Comparison of ENCODE assay signal across 26 cellular contexts in genomic region chr7:134594877-134595276, GRCh38. TPM values are rescaled to one million over a fixed set of nuclear protein-coding genes. Genes with fewer than 3 reads are reported as not detected.
DNase-seq lines count a peak whose midpoint lies in the region; ATAC-seq, FAIRE-seq and TF ChIP-seq lines count a peak whose summit lies in the region.
"Had no signal": no experiment of that assay in that cellular context is flagged by ENCODE, and none has a peak within 500 bp of the region (broad histone marks: within the 10 kb centered on the region; RNA-seq: fewer than 3 reads in every experiment).

No MANE protein-coding gene starts in this region.

- H3K27ac Mint-ChIP-seq in T-cell (no peak overlapping the region), immature natural killer cell (no peak overlapping the region)
- H3K27ac Mint-ChIP-seq: activated CD4-positive, alpha-beta memory T cell treated with anti-CD3 and anti-CD28 coated beads for 36 hours; activated naive CD8-positive, alpha-beta T cell treated with anti-CD3 and anti-CD28 coated beads, Interleukin-2, amount 10 ng/mL, durations not matched to agents 7 days and 5 days; CD4-positive, CD25-positive, alpha-beta regulatory T cell had no signal

- H3K4me1 ChIP-seq in endothelial cell of umbilical vein (ENCODE audit: control insufficient read depth, extremely low read depth, insufficient read depth, low read length): peaks cover 12% of the 10 kb centered on the region
- H3K4me1 ChIP-seq in sigmoid colon: peaks cover 0 to 20% (median 15%) of the 10 kb centered on the region in 4 donors
- H3K4me1 ChIP-seq in prostate gland (replicated peaks): no peaks in the 10 kb centered on the region

- H3K27me3 ChIP-seq in AG04450 (ENCODE audit: control insufficient read depth, insufficient read depth, low read length) (no peaks in the 10 kb centered on the region), endothelial cell of umbilical vein (ENCODE audit: control insufficient read depth in 2 of 2, insufficient read depth in 2 of 2, low read length in 2 of 2) (no peaks in the 10 kb centered on the region), sigmoid colon (no peaks in the 10 kb centered on the region), prostate gland (replicated peaks; ENCODE audit: insufficient read depth) (no peaks in the 10 kb centered on the region)
- H3K27me3 ChIP-seq: body of pancreas, gastrocnemius medialis had no signal

- H3K9me3 Mint-ChIP-seq in T-cell (peaks cover 6 to 23% (median 14%) of the 10 kb centered on the region in 3 donors), immature natural killer cell (peaks cover 0 to 9% (median 0%) of the 10 kb centered on the region in 6 donors)

- H3K36me3 Mint-ChIP-seq in T-cell (no peaks in the 10 kb centered on the region), immature natural killer cell (no peaks in the 10 kb centered on the region)
- H3K36me3 Mint-ChIP-seq: activated CD4-positive, alpha-beta memory T cell treated with anti-CD3 and anti-CD28 coated beads for 36 hours; activated naive CD8-positive, alpha-beta T cell treated with anti-CD3 and anti-CD28 coated beads, Interleukin-2, amount 10 ng/mL, durations not matched to agents 7 days and 5 days; CD4-positive, CD25-positive, alpha-beta regulatory T cell had no signal

- CTCF ChIA-PET in AG04450 (lab: Charles Lee) (no interaction called here), endothelial cell of umbilical vein (lab: Charles Lee) (no interaction called here), T-cell (lab: Charles Lee) (no interaction called here)

- no peak for TF ChIP-seq EP300 in sigmoid colon (IDR thresholded peaks at IDR 0.05)

- peak overlapping the region; percentile 99 for H3K27ac ChIP-seq in AG04450 (ENCODE audit: low read depth, low read length)
- peak overlapping the region; percentile 94 for H3K27ac ChIP-seq in endothelial cell of umbilical vein (ENCODE audit: insufficient read depth, low read depth, low read length)
- peak overlapping the region; percentile 64 to 87 (median 78) for H3K27ac ChIP-seq in sigmoid colon
- no peak overlapping the region for H3K27ac ChIP-seq in prostate gland

- POLR2A ChIA-PET in AG04450 (lab: Yijun Ruan, JAX) (no interaction called here), endothelial cell of umbilical vein (lab: Charles Lee) (no interaction called here), T-cell (lab: Charles Lee) (no interaction called here)

- H3K9me1 ChIP-seq in endothelial cell of umbilical vein (replicated peaks; ENCODE audit: control insufficient read depth, extremely low read depth, insufficient read depth, low read length): no peaks in the 10 kb centered on the region

- dilution Hi-C loops in endothelial cell of umbilical vein (cut with MboI; ENCODE audit: extremely low pct_ligation_motif_present, low sequenced_read_pairs): no loop called here

- no peak for ATAC-seq in T-cell (replicated peaks in 1 of 4)
- no peak for ATAC-seq in GM19395 (IDR thresholded peaks at IDR 0.05; ENCODE audit: unreplicated experiment)

- H3K9ac ChIP-seq in endothelial cell of umbilical vein (replicated peaks; ENCODE audit: extremely low read depth, insufficient read depth, low read length): no peak overlapping the region

- H3K9me3 ChIP-seq in AG04450 (ENCODE audit: control insufficient read depth, insufficient read depth, low read length) (peaks cover 12% of the 10 kb centered on the region), endothelial cell of umbilical vein (replicated peaks; ENCODE audit: control insufficient read depth, insufficient read depth, low read length) (no peaks in the 10 kb centered on the region), sigmoid colon (no peaks in the 10 kb centered on the region), prostate gland (no peaks in the 10 kb centered on the region)
- H3K9me3 ChIP-seq: body of pancreas, gastrocnemius medialis had no signal

- H3K4me1 Mint-ChIP-seq in T-cell (no peaks in the 10 kb centered on the region), immature natural killer cell (no peaks in the 10 kb centered on the region)
- H3K4me1 Mint-ChIP-seq: activated naive CD8-positive, alpha-beta T cell treated with anti-CD3 and anti-CD28 coated beads, Interleukin-2, amount 10 ng/mL, durations not matched to agents 7 days and 5 days; CD4-positive, CD25-positive, alpha-beta regulatory T cell had no signal

- no peak overlapping the region for H2AFZ ChIP-seq in endothelial cell of umbilical vein (ENCODE audit: low read depth, low read length)

- no peaks in the 10 kb centered on the region for H3K36me3 ChIP-seq in endothelial cell of umbilical vein (ENCODE audit: control insufficient read depth in 2 of 2, extremely low read depth in 1 of 2, insufficient read depth in 2 of 2, low read length in 2 of 2)
- H3K36me3 ChIP-seq in sigmoid colon: no peaks in the 10 kb centered on the region
- no peaks in the 10 kb centered on the region for H3K36me3 ChIP-seq in prostate gland
- H3K36me3 ChIP-seq: gastrocnemius medialis had no signal

- DNase-seq in AG04450 (ENCODE audit: low read depth, low spot score) (no peak), RCC 7860 (ENCODE audit: low spot score) (no peak), endothelial cell of umbilical vein (ENCODE audit: low read depth, low spot score) (no peak), sigmoid colon (no peak), prostate gland (ENCODE audit: low spot score) (no peak), T-cell (no peak), immature natural killer cell (no peak)
- DNase-seq: activated CD4-positive, alpha-beta memory T cell treated with anti-CD3 and anti-CD28 coated beads for 36 hours; activated naive CD8-positive, alpha-beta T cell treated with anti-CD3 and anti-CD28 coated beads, Interleukin-2, amount 10 ng/mL, durations not matched to agents 7 days and 5 days; body of pancreas; CD4-positive, CD25-positive, alpha-beta regulatory T cell; effector CD8-positive, alpha-beta T cell; EL; gastrocnemius medialis; kidney; NCI-H1105; NCI-H2029 treated with DMSO at 0.1 percent for 48 hours; NCI-H226; NCI-H774; stimulated activated CD4-positive, alpha-beta T cell treated with anti-CD3 and anti-CD28 coated beads, Interleukin-2, amount 100 ng/mL, for 24 hours had no signal

- intact Hi-C loops in endothelial cell of umbilical vein (cut with micrococcal nuclease) (no loop called here), sigmoid colon (cut with DNase I) (no loop called here), prostate gland (cut with DNase I) (no loop called here)

- no peaks in the 10 kb centered on the region for H4K20me1 ChIP-seq in endothelial cell of umbilical vein (replicated peaks; ENCODE audit: control insufficient read depth, extremely low read depth, insufficient read depth, low read length)

- H3K79me2 ChIP-seq in endothelial cell of umbilical vein (ENCODE audit: control insufficient read depth, insufficient read depth, low read length): no peaks in the 10 kb centered on the region

- H3K4me3 ChIP-seq in AG04450 (ENCODE audit: low read depth, low read length): no peak overlapping the region
- H3K4me3 ChIP-seq in endothelial cell of umbilical vein (replicated peaks in 1 of 3; ENCODE audit: insufficient read depth in 1 of 3, low read depth in 1 of 3, low read length in 3 of 3): no peak overlapping the region
- no peak overlapping the region for H3K4me3 ChIP-seq in sigmoid colon
- no peak overlapping the region for H3K4me3 ChIP-seq in prostate gland
- H3K4me3 ChIP-seq: body of pancreas, gastrocnemius medialis, smooth muscle cell had no signal

- BruUV-seq in endothelial cell of umbilical vein (replicated peaks; lab: Mats Ljungman, UMichigan): no TSS peak

- WGBS in sigmoid colon, 2 donors: 60 to 73% methylated on average over 1 of the region's 1 CpG
- WGBS in prostate gland: 0% methylated on average over 1 of the region's 1 CpG

- TF ChIP-seq CTCF in AG04450 (IDR thresholded peaks at IDR 0.05; ENCODE audit: low read depth, low read length): no peak
- no peak for TF ChIP-seq CTCF in endothelial cell of umbilical vein (IDR thresholded peaks at IDR 0.05; ENCODE audit: extremely low read depth in 1 of 2, insufficient read depth in 1 of 2, low read depth in 1 of 2, low read length in 2 of 2)
- TF ChIP-seq CTCF in sigmoid colon (IDR thresholded peaks at IDR 0.05): no peak
- TF ChIP-seq CTCF in prostate gland (IDR thresholded peaks at IDR 0.05): no peak

- no peak overlapping the region for H3K4me2 ChIP-seq in endothelial cell of umbilical vein (ENCODE audit: insufficient read depth, low read length)

- TF ChIP-seq POLR2A in endothelial cell of umbilical vein (IDR thresholded peaks at IDR 0.05; ENCODE audit: low read depth, low read length) (no peak), sigmoid colon (IDR thresholded peaks at IDR 0.05) (no peak), prostate gland (IDR thresholded peaks at IDR 0.05) (no peak)

- H3K4me3 Mint-ChIP-seq in T-cell (no peak overlapping the region), immature natural killer cell (no peak overlapping the region)
- H3K4me3 Mint-ChIP-seq: activated CD4-positive, alpha-beta memory T cell treated with anti-CD3 and anti-CD28 coated beads for 36 hours; activated naive CD8-positive, alpha-beta T cell treated with anti-CD3 and anti-CD28 coated beads, Interleukin-2, amount 10 ng/mL, durations not matched to agents 7 days and 5 days; CD4-positive, CD25-positive, alpha-beta regulatory T cell had no signal

- H3K27me3 Mint-ChIP-seq in T-cell: peaks cover 12 to 13% of the 10 kb centered on the region in 2 donors
- peaks cover 2 to 8% (median 7%) of the 10 kb centered on the region in 3 donors for H3K27me3 Mint-ChIP-seq in immature natural killer cell (ENCODE audit: low read depth in 3 of 3)

- FAIRE-seq in RCC 7860 (lab: Jason Lieb, UNC) (peak; percentile 23), endothelial cell of umbilical vein (lab: Jason Lieb, UNC) (no peak)
- FAIRE-seq: GM12892, GM19239, kidney had no signal

RNA-seq across cellular contexts. Expression of gene AKR1B15, which starts 46.0 kb away (rescaled TPM):
- polyA plus RNA-seq in AG04450 (2011; rRNA removed) (0.10 TPM in 1 of 2 replicates, not detected in the other), endothelial cell of umbilical vein (not detected in 2 replicates), sigmoid colon (under 1 TPM in 1 of 3 donors, not detected in 2; 0.22 TPM), immature natural killer cell (not detected)
- not detected in 2 replicates for polyA minus RNA-seq in AG04450 (2011; rRNA and poly(A)+ RNA removed)
- total RNA-seq in endothelial cell of umbilical vein (not detected in 2 replicates), sigmoid colon (not detected), prostate gland (1 to 10 TPM in 1 of 2 donors, not detected in 1; 1.0 TPM), T-cell (not detected)
- not detected in 2 replicates for polyA plus RNA-seq in endothelial cell of umbilical vein (2011; cell fraction: cytosol; rRNA removed)
- polyA plus RNA-seq in endothelial cell of umbilical vein (2011; cell fraction: nucleus; rRNA removed): not detected in 2 replicates
- polyA plus RNA-seq in endothelial cell of umbilical vein (2012): not detected in 2 replicates
- not detected in 2 replicates for polyA minus RNA-seq in endothelial cell of umbilical vein
- polyA minus RNA-seq in endothelial cell of umbilical vein (2011; cell fraction: cytosol; rRNA and poly(A)+ RNA removed): not detected
- polyA minus RNA-seq in endothelial cell of umbilical vein (2011; cell fraction: nucleus; rRNA and poly(A)+ RNA removed): not detected in 2 replicates
- total RNA-seq: activated CD4-positive, alpha-beta memory T cell treated with anti-CD3 and anti-CD28 coated beads for 36 hours; activated naive CD8-positive, alpha-beta T cell treated with anti-CD3 and anti-CD28 coated beads, Interleukin-2, amount 10 ng/mL, durations not matched to agents 7 days and 5 days; CD4-positive, CD25-positive, alpha-beta regulatory T cell; kidney; lung microvascular endothelial cell; pulmonary artery endothelial cell had no signal
- polyA plus RNA-seq: CD4-positive, CD25-positive, alpha-beta regulatory T cell had no signal

RNA-seq across cellular contexts. Expression of gene BPGM, which starts 51.8 kb away (rescaled TPM):
- polyA plus RNA-seq in AG04450 (2011; rRNA removed) (31.2 and 43.1 TPM in 2 replicates), endothelial cell of umbilical vein (18.9 and 24.2 TPM in 2 replicates), sigmoid colon (10 to 100 TPM in 1 of 3 donors, 1 to 10 TPM in 2; 9.0 to 10.5 (median 9.7) TPM), immature natural killer cell (10 to 100 TPM; 58.3 to 71.3 (median 59.5) TPM)
- polyA minus RNA-seq in AG04450 (2011; rRNA and poly(A)+ RNA removed): 12.7 and 17.1 TPM in 2 replicates
- total RNA-seq in endothelial cell of umbilical vein (28.3 and 44.4 TPM in 2 replicates), sigmoid colon (10 to 100 TPM; 14.8 to 22.8 (median 19.0) TPM), prostate gland (10 to 100 TPM; 18.3 to 18.7 TPM), T-cell (10 to 100 TPM; 16.4 to 20.3 (median 18.3) TPM)
- 35.6 and 36.7 TPM in 2 replicates for polyA plus RNA-seq in endothelial cell of umbilical vein (2011; cell fraction: cytosol; rRNA removed)
- polyA plus RNA-seq in endothelial cell of umbilical vein (2011; cell fraction: nucleus; rRNA removed): 24.4 and 31.7 TPM in 2 replicates
- polyA plus RNA-seq in endothelial cell of umbilical vein (2012): 62.5 and 70.6 TPM in 2 replicates
- 24.6 and 27.8 TPM in 2 replicates for polyA minus RNA-seq in endothelial cell of umbilical vein
- 3.1 TPM for polyA minus RNA-seq in endothelial cell of umbilical vein (2011; cell fraction: cytosol; rRNA and poly(A)+ RNA removed)
- 25.4 and 28.9 TPM in 2 replicates for polyA minus RNA-seq in endothelial cell of umbilical vein (2011; cell fraction: nucleus; rRNA and poly(A)+ RNA removed)

Comparison
In these comparisons a context has a peak if more than half of its experiments do, and no peak if none do; other contexts are left out.
1. H3K27ac ChIP-seq: peak in AG04450 (single experiment), endothelial cell of umbilical vein (single experiment) and sigmoid colon (4 of 4); none in prostate gland (0 of 2).